In genomic region chr4:72529144-72529822, GRCh38 we compare ENCODE assay signal across 24 cellular contexts. TPM values are rescaled to one million over a fixed set of nuclear protein-coding genes. Genes with fewer than 3 reads are reported as not detected.
"Had no signal": no experiment of that assay in that cellular context is flagged by ENCODE, and none has a peak within 500 bp of the region (broad histone marks: within the 10 kb centered on the region; RNA-seq: fewer than 3 reads in every experiment).

No MANE protein-coding gene starts in this region.

- H3K4me1 ChIP-seq: body of pancreas had no signal

- H3K27ac ChIP-seq: body of pancreas, cardiac muscle cell, epithelial cell of prostate, gastroesophageal sphincter, sigmoid colon, upper lobe of left lung had no signal

- H3K4me3 ChIP-seq: body of pancreas, cardiac muscle cell, gastroesophageal sphincter, sigmoid colon, smooth muscle cell, upper lobe of left lung had no signal

- H3K27me3 Mint-ChIP-seq: progenitor cell of endocrine pancreas; stimulated activated naive B cell treated with anti-CD40 and anti-IgM and Interleukin-4, amounts not matched to agents 10 μg/mL and 1 μg/mL and 100 μg/mL, for 72 hours had no signal

- H3K4me1 Mint-ChIP-seq: natural killer cell; stimulated activated naive B cell treated with anti-CD40 and anti-IgM and Interleukin-4, amounts not matched to agents 10 μg/mL and 1 μg/mL and 100 μg/mL, for 72 hours; T-cell had no signal

- H3K9me3 Mint-ChIP-seq: activated T-helper 2 cell treated with anti-CD3 and anti-CD28 coated beads, Interferon-gamma antibody, Interleukin-2, Interleukin-4, amounts not matched to agents 10 μg/mL and 5 μg/mL and 100 μg/mL, durations not matched to agents 14 hours and 24 hours and 36 hours; stimulated activated naive B cell treated with anti-CD40 and anti-IgM and Interleukin-4, amounts not matched to agents 10 μg/mL and 1 μg/mL and 100 μg/mL, for 72 hours; T-cell; T-helper 2 cell treated with Interferon-gamma antibody and Interleukin-4, amounts not matched to agents 5 μg/mL and 100 μg/mL, for 36 hours had no signal

- H3K36me3 ChIP-seq: cardiac muscle cell, gastroesophageal sphincter, sigmoid colon, upper lobe of left lung had no signal

- H3K27me3 ChIP-seq: body of pancreas, cardiac muscle cell, gastroesophageal sphincter, sigmoid colon, upper lobe of left lung had no signal

- DNase-seq: activated CD4-positive, alpha-beta T cell treated with anti-CD3 and anti-CD28 coated beads, Interleukin-2, amount 50 U/mL, for 4 hours; activated naive CD4-positive, alpha-beta T cell treated with Interleukin-2 at 50 U/mL for 16 hours; anterior cingulate cortex; body of pancreas; cortex of kidney; head of caudate nucleus; hypothalamus; left ventricle myocardium superior; mammary epithelial cell; midbrain; natural killer cell; retina; sigmoid colon; stimulated activated CD4-positive, alpha-beta T cell treated with anti-CD3 and anti-CD28 coated beads, Interleukin-15, amount 100 ng/mL, for 24 hours; stimulated activated naive B cell treated with anti-CD40 and anti-IgM and Interleukin-4, amounts not matched to agents 10 μg/mL and 1 μg/mL and 100 μg/mL, for 72 hours; T-cell; upper lobe of left lung had no signal

- ATAC-seq: body of pancreas, gastroesophageal sphincter, left ventricle myocardium superior, natural killer cell, T-cell had no signal

- H3K27ac Mint-ChIP-seq: activated T-helper 2 cell treated with anti-CD3 and anti-CD28 coated beads, Interferon-gamma antibody, Interleukin-2, Interleukin-4, amounts not matched to agents 10 μg/mL and 5 μg/mL and 100 μg/mL, durations not matched to agents 14 hours and 24 hours and 36 hours; natural killer cell; progenitor cell of endocrine pancreas; stimulated activated naive B cell treated with anti-CD40 and anti-IgM and Interleukin-4, amounts not matched to agents 10 μg/mL and 1 μg/mL and 100 μg/mL, for 72 hours; T-cell; T-helper 2 cell treated with Interferon-gamma antibody and Interleukin-4, amounts not matched to agents 5 μg/mL and 100 μg/mL, for 36 hours had no signal

- H3K4me3 Mint-ChIP-seq: natural killer cell; stimulated activated naive B cell treated with anti-CD40 and anti-IgM and Interleukin-4, amounts not matched to agents 10 μg/mL and 1 μg/mL and 100 μg/mL, for 72 hours; T-cell; T-helper 2 cell treated with Interferon-gamma antibody and Interleukin-4, amounts not matched to agents 5 μg/mL and 100 μg/mL, for 36 hours had no signal

- H3K9me3 ChIP-seq: body of pancreas, gastroesophageal sphincter, sigmoid colon, upper lobe of left lung had no signal

- H3K36me3 Mint-ChIP-seq: natural killer cell; stimulated activated naive B cell treated with anti-CD40 and anti-IgM and Interleukin-4, amounts not matched to agents 10 μg/mL and 1 μg/mL and 100 μg/mL, for 72 hours; T-cell had no signal

RNA-seq across cellular contexts. Expression of gene ADAMTS3, which starts 39.7 kb away (rescaled TPM):
- total RNA-seq: activated T-helper 2 cell treated with anti-CD3 and anti-CD28 coated beads, Interferon-gamma antibody, Interleukin-2, Interleukin-4, amounts not matched to agents 10 μg/mL and 5 μg/mL and 100 μg/mL, durations not matched to agents 14 hours and 24 hours and 36 hours; T-cell had no signal
